Comparison of ENCODE assay signal across 34 cellular contexts in the genomic region with DNA sequence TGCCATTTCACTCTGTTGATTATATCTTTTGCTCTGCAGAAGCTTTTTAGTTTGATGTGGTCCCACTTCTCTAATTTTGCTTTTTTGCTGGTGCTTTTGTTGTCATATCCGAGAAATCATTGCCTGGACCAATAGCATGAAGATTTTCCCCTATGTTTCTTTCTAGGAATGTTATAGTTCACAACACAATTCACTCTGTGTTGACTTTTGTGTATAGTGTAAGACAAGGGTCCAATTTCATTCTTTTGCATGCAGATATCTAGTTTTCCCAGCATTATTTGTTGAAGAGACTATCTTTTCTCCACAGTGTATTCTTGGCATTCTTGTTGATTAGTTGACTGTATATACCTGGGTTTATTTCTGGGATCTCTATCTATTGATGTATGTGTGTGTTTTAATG.
"Had no signal": no experiment of that assay in that cellular context is flagged by ENCODE, and none has a peak within 500 bp of the region (broad histone marks: within the 10 kb centered on the region; RNA-seq: fewer than 3 reads in every experiment).

No MANE protein-coding gene starts in this region.

- H3K9me3 ChIP-seq: MG63 had no signal

- DNase-seq: Karpas-422, Kasumi-1, MG63, MM.1S, MV-4-11, NCI-H1048, NCI-H1092, NCI-H1092 treated with DMSO at 0.1 percent for 48 hours, NCI-H1105, NCI-H1105 treated with DMSO at 0.1 percent for 48 hours, NCI-H1417, NCI-H1417 treated with DMSO at 0.1 percent for 48 hours, NCI-H1436, NCI-H1436 treated with DMSO at 0.1 percent for 48 hours, NCI-H146, NCI-H1694, NCI-H1694 treated with DMSO at 0.1 percent for 48 hours, NCI-H187, NCI-H187 treated with DMSO at 0.1 percent for 48 hours, NCI-H1930, NCI-H2029, NCI-H2029 treated with DMSO at 0.1 percent for 48 hours, NCI-H2081, NCI-H2081 treated with DMSO at 0.1 percent for 48 hours, NCI-H2107, NCI-H2171, NCI-H2171 treated with DMSO at 0.1 percent for 48 hours, NCI-H2227 treated with DMSO at 0.1 percent for 48 hours, NCI-H226, NCI-H345, NCI-H446, NCI-H446 treated with DMSO at 0.1 percent for 48 hours, NCI-H510A, NCI-H510A treated with DMSO at 0.1 percent for 48 hours had no signal

- H3K36me3 ChIP-seq: MG63 had no signal

- H3K4me3 ChIP-seq: MG63 had no signal
